Comparison of ENCODE assay signal across 22 cellular contexts in genomic region chr3:109175411-109175810, GRCh38. TPM values are rescaled to one million over a fixed set of nuclear protein-coding genes. Genes with fewer than 3 reads are reported as not detected.
"Had no signal": no experiment of that assay in that cellular context is flagged by ENCODE, and none has a peak within 500 bp of the region (broad histone marks: within the 10 kb centered on the region; RNA-seq: fewer than 3 reads in every experiment).

No MANE protein-coding gene starts in this region.

- H3K27ac ChIP-seq: RWPE1 had no signal

- ATAC-seq: HepG2 had no signal

- DNase-seq: IMR-90, Karpas-422, KG1, MM.1S, NCI-H1092 treated with DMSO at 0.1 percent for 48 hours, NCI-H1436, NCI-H187, NCI-H2029, NCI-H2081 treated with DMSO at 0.1 percent for 48 hours, NCI-H2171, NCI-H446, NCI-H510A, NCI-H524 treated with DMSO at 0.1 percent for 48 hours, NCI-H69, NCI-H774, SHP77, SK-N-SH, SW 1271 had no signal

- H3K9ac ChIP-seq: SK-N-SH had no signal

- H3K4me2 ChIP-seq: SK-N-SH had no signal

- H3K9me3 ChIP-seq: SK-N-SH had no signal

RNA-seq across cellular contexts. Expression of gene C3orf85, which starts 38.9 kb away (rescaled TPM):
- total RNA-seq: HepG2, IMR-90, SK-MEL-5 had no signal
- polyA plus RNA-seq: HepG2, IMR-90, SK-N-SH had no signal

RNA-seq across cellular contexts. Expression of gene MORC1, which starts 57.5 kb away (rescaled TPM):
- total RNA-seq: HepG2, HT-29, IMR-90 had no signal
- polyA plus RNA-seq: HepG2, IMR-90, SK-N-SH had no signal
